Comparison of ENCODE assay signal across 8 cellular contexts in genomic region chr1:110872745-110873435, GRCh38. TPM values are rescaled to one million over a fixed set of nuclear protein-coding genes. Genes with fewer than 3 reads are reported as not detected.
DNase-seq lines count a peak whose midpoint lies in the region; ATAC-seq and TF ChIP-seq lines count a peak whose summit lies in the region.

A gene with protein sequence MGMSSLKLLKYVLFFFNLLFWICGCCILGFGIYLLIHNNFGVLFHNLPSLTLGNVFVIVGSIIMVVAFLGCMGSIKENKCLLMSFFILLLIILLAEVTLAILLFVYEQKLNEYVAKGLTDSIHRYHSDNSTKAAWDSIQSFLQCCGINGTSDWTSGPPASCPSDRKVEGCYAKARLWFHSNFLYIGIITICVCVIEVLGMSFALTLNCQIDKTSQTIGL (plus strand): TSS chr1:110873148. CDS start chr1:110891409, 18,261 bp downstream.

- H3K4me1 Mint-ChIP-seq in activated T-helper 2 cell treated with anti-CD3 and anti-CD28 coated beads, Interferon-gamma antibody, Interleukin-2, Interleukin-4, amounts not matched to agents 10 μg/mL and 5 μg/mL and 100 μg/mL, durations not matched to agents 14 hours and 24 hours and 36 hours (ENCODE audit: low read depth) = peaks cover 33% of the 10 kb centered on the region
- H3K4me1 Mint-ChIP-seq in HFFc6 (ENCODE audit: low read depth) = no peaks in the 10 kb centered on the region

- H3K36me3 Mint-ChIP-seq in activated T-helper 2 cell treated with anti-CD3 and anti-CD28 coated beads, Interferon-gamma antibody, Interleukin-2, Interleukin-4, amounts not matched to agents 10 μg/mL and 5 μg/mL and 100 μg/mL, durations not matched to agents 14 hours and 24 hours and 36 hours (ENCODE audit: low read depth) = peaks cover 34% of the 10 kb centered on the region
- H3K36me3 Mint-ChIP-seq in HFFc6 (ENCODE audit: low read depth) = no peaks in the 10 kb centered on the region

- peaks cover 8% of the 10 kb centered on the region for H3K9me3 Mint-ChIP-seq in activated T-helper 2 cell treated with anti-CD3 and anti-CD28 coated beads, Interferon-gamma antibody, Interleukin-2, Interleukin-4, amounts not matched to agents 10 μg/mL and 5 μg/mL and 100 μg/mL, durations not matched to agents 14 hours and 24 hours and 36 hours
- H3K9me3 Mint-ChIP-seq in HFFc6 = no peaks in the 10 kb centered on the region

- DNase-seq in GM12865 (ENCODE audit: low read depth) (peak; percentile 89), MV-4-11 (lab: John Stamatoyannopoulos, UW) (peak; percentile 96), mesenteric fat pad (ENCODE audit: low spot score) (no peak), DMS 273 (lab: John Stamatoyannopoulos, UW; ENCODE audit: unreplicated experiment) (no peak), HFFc6 (no peak), cerebellum (ENCODE audit: low spot score) (no peak)
- peak; percentile 39 for DNase-seq in activated T-helper 2 cell treated with anti-CD3 and anti-CD28 coated beads, Interferon-gamma antibody, Interleukin-2, Interleukin-4, amounts not matched to agents 10 μg/mL and 5 μg/mL and 100 μg/mL, durations not matched to agents 14 hours and 24 hours and 36 hours (ENCODE audit: low spot score)

- peak within 1 kb of the TSS; percentile 98 for H3K4me3 Mint-ChIP-seq in activated T-helper 2 cell treated with anti-CD3 and anti-CD28 coated beads, Interferon-gamma antibody, Interleukin-2, Interleukin-4, amounts not matched to agents 10 μg/mL and 5 μg/mL and 100 μg/mL, durations not matched to agents 14 hours and 24 hours and 36 hours (ENCODE audit: low read depth)
- no peak within 1 kb of the TSS for H3K4me3 Mint-ChIP-seq in HFFc6

- ATAC-seq in GM21576 (IDR thresholded peaks at IDR 0.05; ENCODE audit: unreplicated experiment) = peak; percentile 41

- no peak for TF ChIP-seq CTCF in GM12865 (IDR thresholded peaks at IDR 0.05; ENCODE audit: insufficient read depth, low read depth, low read length, missing control alignments)
- TF ChIP-seq CTCF in HFFc6 (IDR thresholded peaks at IDR 0.05) = no peak

- peak within 1 kb of the TSS; percentile 82 for H3K4me3 ChIP-seq in GM12865 (ENCODE audit: low read depth, low read length)

- intact Hi-C loops in activated T-helper 2 cell treated with anti-CD3 and anti-CD28 coated beads, Interferon-gamma antibody, Interleukin-2, Interleukin-4, amounts not matched to agents 10 μg/mL and 5 μg/mL and 100 μg/mL, durations not matched to agents 14 hours and 24 hours and 36 hours (cut with micrococcal nuclease) = loop anchor here (1.0 to 10.0 kb wide), 5 partner anchors 8 to 752 kb away; partner anchors contain the start of gene C1orf162

- H3K27me3 Mint-ChIP-seq in activated T-helper 2 cell treated with anti-CD3 and anti-CD28 coated beads, Interferon-gamma antibody, Interleukin-2, Interleukin-4, amounts not matched to agents 10 μg/mL and 5 μg/mL and 100 μg/mL, durations not matched to agents 14 hours and 24 hours and 36 hours (ENCODE audit: low read depth) = no peaks in the 10 kb centered on the region
- H3K27me3 Mint-ChIP-seq in HFFc6 (ENCODE audit: insufficient read depth) = no peaks in the 10 kb centered on the region; the same call in none of the 2 replicates

- peak within 1 kb of the TSS; percentile 98 for H3K27ac Mint-ChIP-seq in activated T-helper 2 cell treated with anti-CD3 and anti-CD28 coated beads, Interferon-gamma antibody, Interleukin-2, Interleukin-4, amounts not matched to agents 10 μg/mL and 5 μg/mL and 100 μg/mL, durations not matched to agents 14 hours and 24 hours and 36 hours
- no peak within 1 kb of the TSS for H3K27ac Mint-ChIP-seq in HFFc6

RNA-seq across cellular contexts. Expression of the gene that starts here (rescaled TPM):
- total RNA-seq in activated T-helper 2 cell treated with anti-CD3 and anti-CD28 coated beads, Interferon-gamma antibody, Interleukin-2, Interleukin-4, amounts not matched to agents 10 μg/mL and 5 μg/mL and 100 μg/mL, durations not matched to agents 14 hours and 24 hours and 36 hours = 161 and 165 TPM in 2 replicates
- total RNA-seq in mesenteric fat pad = 93.6 TPM
- total RNA-seq in HFFc6 (2021; fragmentation: NEBNext Ultra II Directional; extraction: Animal tissue kit (Norgen Biotek cat#: 25700)) = not detected
- 8.4 TPM for total RNA-seq in cerebellum

Comparison
In these comparisons a context has a peak if more than half of its experiments do, and no peak if none do; other contexts are left out.
1. RNA of the gene that starts here (total RNA-seq): 161 to 165 TPM in activated T-helper 2 cell treated with anti-CD3 and anti-CD28 coated beads, Interferon-gamma antibody, Interleukin-2, Interleukin-4, amounts not matched to agents 10 μg/mL and 5 μg/mL and 100 μg/mL, durations not matched to agents 14 hours and 24 hours and 36 hours and 93.6 TPM in mesenteric fat pad (single experiment); 8.4 TPM in cerebellum (single experiment) and not detected in HFFc6; every median in the first group is over 10 times any median in the second.
2. DNase-seq: peak in GM12865 (single experiment), MV-4-11 (single experiment) and activated T-helper 2 cell treated with anti-CD3 and anti-CD28 coated beads, Interferon-gamma antibody, Interleukin-2, Interleukin-4, amounts not matched to agents 10 μg/mL and 5 μg/mL and 100 μg/mL, durations not matched to agents 14 hours and 24 hours and 36 hours (single experiment); none in mesenteric fat pad (single experiment), DMS 273 (single experiment), HFFc6 (single experiment) and cerebellum (single experiment).